27 cellular contexts compared by ENCODE assay signal in the genomic region with DNA sequence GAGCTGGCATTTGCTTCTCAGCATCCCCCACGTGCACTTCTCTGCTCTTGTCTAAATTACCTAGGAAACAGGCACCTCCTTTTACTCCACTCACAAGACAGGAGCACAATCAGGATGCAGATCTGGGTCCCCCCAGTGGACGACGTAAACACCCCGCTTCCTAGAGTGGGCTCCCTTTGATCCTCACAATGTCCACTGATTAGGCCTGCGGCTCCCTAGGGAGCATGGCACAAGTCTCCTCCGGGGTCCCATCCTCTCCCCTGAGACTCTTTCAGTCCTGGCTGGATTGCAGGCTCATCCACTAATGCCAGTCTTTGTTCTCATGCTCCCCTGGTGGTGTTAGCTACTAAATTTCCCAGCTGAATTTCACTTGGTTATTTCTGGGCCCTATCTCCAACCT.
DNase-seq lines count a peak whose midpoint lies in the region; ATAC-seq and TF ChIP-seq lines count a peak whose summit lies in the region.
"Had no signal": no experiment of that assay in that cellular context is flagged by ENCODE, and none has a peak within 500 bp of the region (broad histone marks: within the 10 kb centered on the region; RNA-seq: fewer than 3 reads in every experiment).

No MANE protein-coding gene starts in this region.

- H3K79me1 ChIP-seq in mesendoderm (ENCODE audit: low read length): no peaks in the 10 kb centered on the region

- H4K8ac ChIP-seq in mesendoderm (ENCODE audit: low read depth, low read length): no peak overlapping the region

- no peak overlapping the region for H2BK15ac ChIP-seq in mesendoderm (replicated peaks; ENCODE audit: low read depth)

- H3K4ac ChIP-seq in mesendoderm (ENCODE audit: low read depth, low read length): no peak overlapping the region

- no peak overlapping the region for H3K9ac ChIP-seq in mesendoderm (ENCODE audit: low read length)
- H3K9ac ChIP-seq: parathyroid adenoma had no signal

- no peak overlapping the region for H2BK5ac ChIP-seq in mesendoderm (ENCODE audit: low read length)

- no CpG with 5 or more reads among the region's 6 CpGs for WGBS in mesendoderm (ENCODE audit: extremely low coverage, insufficient coverage, low lambda C conversion rate)
- WGBS in thyroid gland, 2 donors: 58 to 63% methylated on average over 6 of the region's 6 CpGs

- no peak overlapping the region for H3K23ac ChIP-seq in mesendoderm (ENCODE audit: low read length)

- H3K9me3 ChIP-seq in thyroid gland (no peaks in the 10 kb centered on the region), uterus (no peaks in the 10 kb centered on the region)
- H3K9me3 ChIP-seq: Peyer's patch had no signal

- no peak overlapping the region for H3K4me3 ChIP-seq in mesendoderm (ENCODE audit: low read length)
- no peak overlapping the region for H3K4me3 ChIP-seq in thyroid gland (replicated peaks in 1 of 3)
- H3K4me3 ChIP-seq in uterus: no peak overlapping the region
- H3K4me3 ChIP-seq: K562, Peyer's patch had no signal

- H3K27me3 ChIP-seq in mesendoderm (ENCODE audit: insufficient read depth, low read length, poor library complexity) (no peaks in the 10 kb centered on the region), thyroid gland (no peaks in the 10 kb centered on the region), uterus (no peaks in the 10 kb centered on the region)
- H3K27me3 ChIP-seq: Peyer's patch had no signal

- no peak overlapping the region for H2BK120ac ChIP-seq in mesendoderm (ENCODE audit: low read depth, low read length)

- DNase-seq in HT-29 (ENCODE audit: low spot score): peak; percentile 21
- DNase-seq in dermis blood vessel endothelial cell: peak; percentile 15
- peak; percentile 56 for DNase-seq in mesendoderm
- peak in 1 of 2 donors; percentile 4 for DNase-seq in thyroid gland
- DNase-seq in uterus: no peak
- DNase-seq: activated CD4-positive, alpha-beta T cell treated with anti-CD3 and anti-CD28 coated beads, Interleukin-2, amount 50 U/mL, for 4 hours; activated naive CD4-positive, alpha-beta T cell treated with anti-CD3 and anti-CD28 coated beads for 36 hours; cortex of kidney; DMS79 treated with DMSO at 0.1 percent for 48 hours; islet precursor cell; midbrain; naive thymus-derived CD4-positive, alpha-beta T cell; NCI-H1105; NCI-H187 treated with DMSO at 0.1 percent for 48 hours; NCI-H526 treated with DMSO at 0.1 percent for 48 hours; Peyer's patch; SIG-M5; stimulated activated CD4-positive, alpha-beta T cell treated with anti-CD3 and anti-CD28 coated beads, Interleukin-4, amount 100 ng/mL, for 24 hours; substantia nigra; WERI-Rb-1 had no signal

- no peak for TF ChIP-seq POLR2A in thyroid gland (IDR thresholded peaks at IDR 0.05)
- no peak for TF ChIP-seq POLR2A in uterus (IDR thresholded peaks at IDR 0.05)

- peak in 1 of 6 experiments; percentile 8 for TF ChIP-seq CTCF in thyroid gland (IDR thresholded peaks at IDR 0.05)
- no peak for TF ChIP-seq CTCF in uterus (IDR thresholded peaks at IDR 0.05)

- no peak overlapping the region for H3K4me2 ChIP-seq in mesendoderm (ENCODE audit: low read length)

- H3K56ac ChIP-seq in mesendoderm (ENCODE audit: low read length): no peak overlapping the region

- H3K18ac ChIP-seq in mesendoderm (ENCODE audit: low read length): no peak overlapping the region

- no peak overlapping the region for H3K27ac ChIP-seq in mesendoderm (ENCODE audit: low read depth, low read length)
- peak overlapping the region in 2 of 3 donors; percentile 14 to 50 for H3K27ac ChIP-seq in thyroid gland
- peak overlapping the region in 1 of 2 donors; percentile 19 for H3K27ac ChIP-seq in uterus
- H3K27ac ChIP-seq: C4-2B, parathyroid adenoma, Peyer's patch, WERI-Rb-1 had no signal

- no peaks in the 10 kb centered on the region for H3K36me3 ChIP-seq in mesendoderm (ENCODE audit: control insufficient read depth, insufficient read depth, low read length)
- no peaks in the 10 kb centered on the region for H3K36me3 ChIP-seq in thyroid gland
- no peaks in the 10 kb centered on the region for H3K36me3 ChIP-seq in uterus
- H3K36me3 ChIP-seq: Peyer's patch, WERI-Rb-1 had no signal

- intact Hi-C loops in thyroid gland (cut with DNase I) (no loop called here), uterus (cut with DNase I; ENCODE audit: low total_unique reads) (no loop called here)

- H3K4me1 ChIP-seq in mesendoderm (ENCODE audit: control insufficient read depth, low read depth, low read length) (peaks cover 9% of the 10 kb centered on the region), thyroid gland (peaks cover 28 to 37% of the 10 kb centered on the region in 2 donors), uterus (peaks cover 0 to 13% of the 10 kb centered on the region in 2 donors)
- H3K4me1 ChIP-seq: parathyroid adenoma, Peyer's patch had no signal

- H4K5ac ChIP-seq in mesendoderm (ENCODE audit: low read length): no peak overlapping the region

- no peaks in the 10 kb centered on the region for H3K79me2 ChIP-seq in mesendoderm (ENCODE audit: control insufficient read depth, insufficient read depth, low read length)
- H3K79me2 ChIP-seq: parathyroid adenoma had no signal

- H2AK5ac ChIP-seq in mesendoderm (ENCODE audit: low read length): no peak overlapping the region

- ATAC-seq in GM19035 (IDR thresholded peaks at IDR 0.05; ENCODE audit: unreplicated experiment): no peak
- ATAC-seq in HG03045 (IDR thresholded peaks at IDR 0.05; ENCODE audit: unreplicated experiment): no peak
- ATAC-seq: K562; naive thymus-derived CD4-positive, alpha-beta T cell; sciatic nerve; stimulated activated effector memory CD8-positive, alpha-beta T cell treated with anti-CD3 and anti-CD28 coated beads, Interleukin-12 subunit alpha, Interleukin-12 subunit beta, amount 100 ng/mL, for 72 hours had no signal

Comparison
In these comparisons a context has a peak if more than half of its experiments do, and no peak if none do; other contexts are left out.
1. DNase-seq: peak in HT-29 (single experiment), dermis blood vessel endothelial cell (single experiment) and mesendoderm (single experiment); none in uterus (0 of 2).